18 cellular contexts compared by ENCODE assay signal in the genomic region with DNA sequence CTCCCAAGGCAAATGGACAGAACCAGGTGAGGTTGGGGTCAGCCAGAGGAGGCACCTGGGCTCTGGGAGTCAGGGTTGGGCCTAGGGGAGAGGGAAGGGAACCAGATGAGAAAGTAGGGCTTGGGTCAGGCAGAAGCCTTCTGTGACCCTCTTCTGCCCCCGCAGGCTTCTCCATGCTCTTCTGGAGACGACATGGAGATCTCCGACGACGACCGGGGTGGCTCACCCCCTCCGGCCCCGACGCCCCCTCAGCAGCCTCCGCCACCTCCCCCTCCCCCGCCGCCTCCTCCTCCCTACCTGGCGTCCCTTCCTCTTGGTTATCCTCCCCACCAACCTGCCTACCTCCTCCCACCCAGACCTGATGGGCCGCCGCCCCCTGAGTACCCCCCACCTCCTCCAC. TPM values are rescaled to one million over a fixed set of nuclear protein-coding genes. Genes with fewer than 3 reads are reported as not detected.
DNase-seq lines count a peak whose midpoint lies in the region; ATAC-seq, FAIRE-seq and TF ChIP-seq lines count a peak whose summit lies in the region.
"Had no signal": no experiment of that assay in that cellular context is flagged by ENCODE, and none has a peak within 500 bp of the region (broad histone marks: within the 10 kb centered on the region; RNA-seq: fewer than 3 reads in every experiment).

No MANE protein-coding gene starts in this region.

- TF ChIP-seq CTCF in HEK293 (tag by site-specific recombination; IDR thresholded peaks at IDR 0.05), result no peak

- no peak for ATAC-seq in activated naive CD4-positive, alpha-beta T cell treated with anti-CD3 and anti-CD28 coated beads, Interleukin-2, amount 50 U/mL, for 72 hours
- no peak for ATAC-seq in stimulated activated naive B cell treated with anti-CD40 and anti-IgM and Interleukin-4, amounts not matched to agents 10 μg/mL and 1 μg/mL and 100 μg/mL, for 72 hours (replicated peaks)
- ATAC-seq in naive thymus-derived CD4-positive, alpha-beta T cell, result no peak

- no peak overlapping the region for H3K4me3 Mint-ChIP-seq in stimulated activated naive B cell treated with anti-CD40 and anti-IgM and Interleukin-4, amounts not matched to agents 10 μg/mL and 1 μg/mL and 100 μg/mL, for 72 hours
- no peak overlapping the region for H3K4me3 Mint-ChIP-seq in naive thymus-derived CD4-positive, alpha-beta T cell
- H3K4me3 Mint-ChIP-seq: CD4-positive, CD25-positive, alpha-beta regulatory T cell; H9; HFFc6 had no signal

- H3K9me3 Mint-ChIP-seq in activated naive CD4-positive, alpha-beta T cell treated with anti-CD3 and anti-CD28 coated beads, Interleukin-2, amount 50 U/mL, for 72 hours, result no peaks in the 10 kb centered on the region
- H3K9me3 Mint-ChIP-seq in stimulated activated naive B cell treated with anti-CD40 and anti-IgM and Interleukin-4, amounts not matched to agents 10 μg/mL and 1 μg/mL and 100 μg/mL, for 72 hours, result no peaks in the 10 kb centered on the region
- H3K9me3 Mint-ChIP-seq in naive thymus-derived CD4-positive, alpha-beta T cell, result no peaks in the 10 kb centered on the region
- H3K9me3 Mint-ChIP-seq: H9, HFFc6 had no signal

- CTCF ChIA-PET in HEK293 (lab: Yijun Ruan, JAX), result interaction anchor here (1.1 to 1.9 kb wide), 2 partner anchors 19 to 31 kb away, joined by 3 to 4 read pairs; no protein-coding TSS in a partner anchor
- CTCF ChIA-PET in naive thymus-derived CD4-positive, alpha-beta T cell (lab: Charles Lee), result no interaction called here

- peaks cover 64 to 92% of the 10 kb centered on the region in 2 experiments for H3K36me3 ChIP-seq in HEK293 (ENCODE audit: control insufficient read depth in 2 of 2, insufficient read depth in 1 of 2, low read length in 2 of 2)
- H3K36me3 ChIP-seq in naive thymus-derived CD4-positive, alpha-beta T cell (ENCODE audit: control insufficient read depth in 2 of 3, insufficient read depth in 3 of 3, low read length in 3 of 3), result peaks cover 17 to 93% (median 18%) of the 10 kb centered on the region in 3 experiments

- H3K27ac ChIP-seq in HEK293 (ENCODE audit: extremely low read depth, low read depth, low read length), result no peak overlapping the region
- no peak overlapping the region for H3K27ac ChIP-seq in naive thymus-derived CD4-positive, alpha-beta T cell (ENCODE audit: low read depth, low read length)
- H3K27ac ChIP-seq: 22Rv1; BLaER1 treated with 17β-estradiol and CSF1 and Interleukin-3, amounts not matched to agents 10 nM and 100 nM; GM23248 had no signal

- H3K27ac Mint-ChIP-seq in activated naive CD4-positive, alpha-beta T cell treated with anti-CD3 and anti-CD28 coated beads, Interleukin-2, amount 50 U/mL, for 72 hours, result peak overlapping the region; percentile 19 to 68
- H3K27ac Mint-ChIP-seq in stimulated activated naive B cell treated with anti-CD40 and anti-IgM and Interleukin-4, amounts not matched to agents 10 μg/mL and 1 μg/mL and 100 μg/mL, for 72 hours, result peak overlapping the region; percentile 25
- H3K27ac Mint-ChIP-seq in naive thymus-derived CD4-positive, alpha-beta T cell, result no peak overlapping the region
- H3K27ac Mint-ChIP-seq: CD4-positive, CD25-positive, alpha-beta regulatory T cell; HFFc6 had no signal

- no peak for FAIRE-seq in GM12891 (lab: Jason Lieb, UNC)
- FAIRE-seq: HTR-8/SVneo had no signal

- no peak for TF ChIP-seq POLR2A in GM12891 (IDR thresholded peaks at IDR 0.05; ENCODE audit: low read depth, low read length)

- peaks cover 23 to 27% of the 10 kb centered on the region in 2 donors for H3K36me3 Mint-ChIP-seq in activated naive CD4-positive, alpha-beta T cell treated with anti-CD3 and anti-CD28 coated beads, Interleukin-2, amount 50 U/mL, for 72 hours
- peaks cover 69 to 70% of the 10 kb centered on the region in 2 donors for H3K36me3 Mint-ChIP-seq in stimulated activated naive B cell treated with anti-CD40 and anti-IgM and Interleukin-4, amounts not matched to agents 10 μg/mL and 1 μg/mL and 100 μg/mL, for 72 hours
- peaks cover 11 to 58% (median 23%) of the 10 kb centered on the region in 5 donors for H3K36me3 Mint-ChIP-seq in naive thymus-derived CD4-positive, alpha-beta T cell

- no peaks in the 10 kb centered on the region for H3K27me3 Mint-ChIP-seq in stimulated activated naive B cell treated with anti-CD40 and anti-IgM and Interleukin-4, amounts not matched to agents 10 μg/mL and 1 μg/mL and 100 μg/mL, for 72 hours
- no peaks in the 10 kb centered on the region for H3K27me3 Mint-ChIP-seq in naive thymus-derived CD4-positive, alpha-beta T cell
- H3K27me3 Mint-ChIP-seq: CD4-positive, CD25-positive, alpha-beta regulatory T cell had no signal

- no peaks in the 10 kb centered on the region for H3K4me1 ChIP-seq in HEK293 (ENCODE audit: control insufficient read depth, insufficient read depth, low read length)
- no peaks in the 10 kb centered on the region for H3K4me1 ChIP-seq in naive thymus-derived CD4-positive, alpha-beta T cell (ENCODE audit: control insufficient read depth in 2 of 2, insufficient read depth in 2 of 2, low read length in 2 of 2)
- H3K4me1 ChIP-seq: BLaER1 treated with 17β-estradiol and CSF1 and Interleukin-3, amounts not matched to agents 10 nM and 100 nM had no signal

- H3K4me3 ChIP-seq in HEK293 (ENCODE audit: low read depth, low read length), result no peak overlapping the region
- H3K4me3 ChIP-seq in naive thymus-derived CD4-positive, alpha-beta T cell (ENCODE audit: low read length), result no peak overlapping the region
- H3K4me3 ChIP-seq: BLaER1 treated with 17β-estradiol and CSF1 and Interleukin-3, amounts not matched to agents 10 nM and 100 nM; GM23248 had no signal

- intact Hi-C loops in naive thymus-derived CD4-positive, alpha-beta T cell (cut with micrococcal nuclease), result no loop called here

- DNase-seq in activated naive CD4-positive, alpha-beta T cell treated with anti-CD3 and anti-CD28 coated beads, Interleukin-2, amount 50 U/mL, for 72 hours (ENCODE audit: low spot score in 2 of 2), result no peak
- no peak for DNase-seq in activated naive CD4-positive, alpha-beta T cell (lab: John Stamatoyannopoulos, UW)
- DNase-seq in epidermal melanocyte (ENCODE audit: insufficient read length, low spot score), result peak; percentile 0
- no peak for DNase-seq in stimulated activated naive B cell treated with anti-CD40 and anti-IgM and Interleukin-4, amounts not matched to agents 10 μg/mL and 1 μg/mL and 100 μg/mL, for 72 hours
- no peak for DNase-seq in naive thymus-derived CD4-positive, alpha-beta T cell
- DNase-seq in DMS79 treated with DMSO at 0.1 percent for 48 hours (lab: John Stamatoyannopoulos, UW), result no peak
- DNase-seq in GM12891 (ENCODE audit: insufficient read length, low spot score), result no peak
- DNase-seq: Calu3; CD4-positive, CD25-positive, alpha-beta regulatory T cell; DMS79; GDM1; GM23248; H9; HFFc6 had no signal

- no peaks in the 10 kb centered on the region for H3K27me3 ChIP-seq in naive thymus-derived CD4-positive, alpha-beta T cell (ENCODE audit: control insufficient read depth in 2 of 2, insufficient read depth in 2 of 2, low read length in 2 of 2)
- H3K27me3 ChIP-seq: BLaER1 treated with 17β-estradiol and CSF1 and Interleukin-3, amounts not matched to agents 10 nM and 100 nM had no signal

- H3K9me3 ChIP-seq in HEK293 (ENCODE audit: control insufficient read depth, insufficient read depth, low read depth, low read length), result no peaks in the 10 kb centered on the region
- H3K9me3 ChIP-seq in naive thymus-derived CD4-positive, alpha-beta T cell (ENCODE audit: control insufficient read depth in 2 of 3, low read length in 3 of 3), result no peaks in the 10 kb centered on the region
- H3K9me3 ChIP-seq: BLaER1 treated with 17β-estradiol and CSF1 and Interleukin-3, amounts not matched to agents 10 nM and 100 nM had no signal

- peaks cover 9 to 13% of the 10 kb centered on the region in 2 donors for H3K4me1 Mint-ChIP-seq in stimulated activated naive B cell treated with anti-CD40 and anti-IgM and Interleukin-4, amounts not matched to agents 10 μg/mL and 1 μg/mL and 100 μg/mL, for 72 hours
- peaks cover under 1 to 13% (median 8%) of the 10 kb centered on the region in 7 donors for H3K4me1 Mint-ChIP-seq in naive thymus-derived CD4-positive, alpha-beta T cell
- H3K4me1 Mint-ChIP-seq: H9 had no signal

- POLR2A ChIA-PET in HEK293 (lab: Yijun Ruan, JAX), result interaction anchor here (0.5 to 1.9 kb wide), 3 partner anchors 11 to 164 kb away, joined by 3 to 5 read pairs (median 5); no protein-coding TSS in a partner anchor
- POLR2A ChIA-PET in naive thymus-derived CD4-positive, alpha-beta T cell (lab: Charles Lee), result no interaction called here

TF ChIP-seq in HEK293, 187 proteins besides CTCF, POLR2A, EP300 and RAD21 (continues in another document):
- peak; percentile 47; the same call in 1 of the 2 replicates for TF ChIP-seq ZFHX2 (tag by site-specific recombination; conservative IDR thresholded peaks at IDR 0.05)

TF ChIP-seq in GM12891, 5 proteins besides CTCF, POLR2A, EP300 and RAD21 (continues in another document):
- TF ChIP-seq POU2F2 (IDR thresholded peaks at IDR 0.05; ENCODE audit: low read depth, low read length), result no peak

RNA-seq across cellular contexts. Expression of gene SETD1A, which starts 7.9 kb away (rescaled TPM):
- total RNA-seq in activated naive CD4-positive, alpha-beta T cell treated with anti-CD3 and anti-CD28 coated beads, Interleukin-2, amount 50 U/mL, for 72 hours, result 10 to 100 TPM; 24.5 to 34.1 TPM
- total RNA-seq in naive thymus-derived CD4-positive, alpha-beta T cell, result 10 to 100 TPM; 27.0 to 47.2 (median 36.8) TPM
- polyA plus RNA-seq in naive thymus-derived CD4-positive, alpha-beta T cell, result 1 to 10 TPM; 1.3 to 2.5 TPM
- 10.9 TPM for polyA plus RNA-seq in GM12891 (2012; ENCODE audit: low read depth, missing spikeins)

RNA-seq across cellular contexts. Expression of gene ORAI3, which starts 16.6 kb away (rescaled TPM):
- 10 to 100 TPM in 1 of 2 donors, 1 to 10 TPM in 1; 7.3 to 17.1 TPM for total RNA-seq in activated naive CD4-positive, alpha-beta T cell treated with anti-CD3 and anti-CD28 coated beads, Interleukin-2, amount 50 U/mL, for 72 hours
- 10 to 100 TPM in 4 of 5 experiments, 1 to 10 TPM in 1; 6.0 to 29.8 (median 18.4) TPM for total RNA-seq in naive thymus-derived CD4-positive, alpha-beta T cell
- polyA plus RNA-seq in naive thymus-derived CD4-positive, alpha-beta T cell, result 10 to 100 TPM; 10.3 to 17.8 TPM
- 18.0 TPM for polyA plus RNA-seq in GM12891 (2012; ENCODE audit: low read depth, missing spikeins)

RNA-seq across cellular contexts. Expression of gene HSD3B7, which starts 19.6 kb away (rescaled TPM):
- 1 to 10 TPM; 4.1 to 9.2 TPM for total RNA-seq in activated naive CD4-positive, alpha-beta T cell treated with anti-CD3 and anti-CD28 coated beads, Interleukin-2, amount 50 U/mL, for 72 hours
- total RNA-seq in naive thymus-derived CD4-positive, alpha-beta T cell, result 1 to 10 TPM in 4 of 5 experiments, under 1 TPM in 1; 0.66 to 7.0 (median 3.3) TPM
- polyA plus RNA-seq in naive thymus-derived CD4-positive, alpha-beta T cell, result under 1 TPM in 1 of 2 donors, not detected in 1; 0.08 TPM
- 0.27 TPM for polyA plus RNA-seq in GM12891 (2012; ENCODE audit: low read depth, missing spikeins)
- total RNA-seq: CD4-positive, CD25-positive, alpha-beta regulatory T cell had no signal

RNA-seq across cellular contexts. Expression of gene FBXL19, which starts 42.1 kb away (rescaled TPM):
- 10 to 100 TPM; 24.4 to 36.4 TPM for total RNA-seq in activated naive CD4-positive, alpha-beta T cell treated with anti-CD3 and anti-CD28 coated beads, Interleukin-2, amount 50 U/mL, for 72 hours
- total RNA-seq in naive thymus-derived CD4-positive, alpha-beta T cell, result 10 to 100 TPM; 11.1 to 26.8 (median 17.0) TPM
- under 1 TPM; 0.08 to 0.16 TPM for polyA plus RNA-seq in naive thymus-derived CD4-positive, alpha-beta T cell
- polyA plus RNA-seq in GM12891 (2012; ENCODE audit: low read depth, missing spikeins), result 13.1 TPM

RNA-seq across cellular contexts. Expression of gene STX1B, which starts 45.0 kb away (rescaled TPM):
- total RNA-seq in activated naive CD4-positive, alpha-beta T cell treated with anti-CD3 and anti-CD28 coated beads, Interleukin-2, amount 50 U/mL, for 72 hours, result 1 to 10 TPM in 1 of 2 donors, under 1 TPM in 1; 0.87 to 4.5 TPM
- 1 to 10 TPM; 1.7 to 5.2 (median 4.2) TPM for total RNA-seq in naive thymus-derived CD4-positive, alpha-beta T cell
- under 1 TPM; 0.37 to 0.51 TPM for polyA plus RNA-seq in naive thymus-derived CD4-positive, alpha-beta T cell
- polyA plus RNA-seq in GM12891 (2012; ENCODE audit: low read depth, missing spikeins), result 0.76 TPM
- polyA plus RNA-seq: CD4-positive, CD25-positive, alpha-beta regulatory T cell had no signal

Comparison
In these comparisons a context has a peak if more than half of its experiments do, and no peak if none do; other contexts are left out.
1. H3K27ac Mint-ChIP-seq: peak in activated naive CD4-positive, alpha-beta T cell treated with anti-CD3 and anti-CD28 coated beads, Interleukin-2, amount 50 U/mL, for 72 hours (2 of 2) and stimulated activated naive B cell treated with anti-CD40 and anti-IgM and Interleukin-4, amounts not matched to agents 10 μg/mL and 1 μg/mL and 100 μg/mL, for 72 hours (single experiment); none in naive thymus-derived CD4-positive, alpha-beta T cell (0 of 9).